ENCODE assay signal across 18 cellular contexts in the genomic region with DNA sequence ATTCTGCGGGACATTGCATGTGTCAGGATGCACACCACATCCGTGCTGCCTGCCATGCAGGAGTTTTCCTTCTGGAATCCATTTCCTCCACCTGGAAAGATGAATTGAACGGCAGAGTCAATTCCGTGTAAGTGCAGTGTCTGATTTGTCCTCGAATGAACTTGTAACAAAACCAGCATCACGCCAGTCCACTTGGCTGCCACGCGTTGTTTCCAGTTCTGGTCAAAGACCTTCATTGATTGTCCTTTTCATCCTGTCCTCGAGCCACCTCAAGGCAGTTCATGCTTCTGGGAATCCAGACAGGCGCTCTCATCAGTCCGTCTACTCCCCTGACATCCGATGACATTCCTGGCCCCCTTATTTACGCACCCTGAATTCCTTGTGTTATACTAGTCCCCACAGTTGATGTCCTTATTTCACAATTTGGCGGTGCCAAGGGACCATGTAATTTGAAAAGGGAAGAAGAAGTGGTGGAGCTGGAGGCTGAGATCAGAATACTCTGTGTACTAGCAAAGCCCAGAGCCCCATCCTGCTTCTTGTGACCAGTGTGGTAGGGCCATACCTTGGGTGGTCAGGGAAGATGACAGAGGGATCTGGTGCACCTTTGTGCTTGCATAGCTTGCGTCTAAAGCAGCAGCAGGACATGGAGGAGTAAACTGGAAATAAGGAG.
"Had no signal": no experiment of that assay in that cellular context is flagged by ENCODE, and none has a peak within 500 bp of the region (broad histone marks: within the 10 kb centered on the region; RNA-seq: fewer than 3 reads in every experiment).

No MANE protein-coding gene starts in this region.

- H3K9me3 ChIP-seq: colonic mucosa, lower lobe of right lung, prostate gland, sigmoid colon, SK-N-SH, tibial artery had no signal

- ATAC-seq: lower lobe of right lung; stimulated activated naive CD8-positive, alpha-beta T cell treated with anti-CD3 and anti-CD28 coated beads, Interleukin-15, Interleukin-2, amounts not matched to agents 100 U/mL and 50 U/mL, for 24 hours had no signal

- H3K9ac ChIP-seq: SK-N-SH had no signal

- H3K4me3 ChIP-seq: colonic mucosa, lower lobe of right lung, prostate gland, sigmoid colon, tibial artery had no signal

- H3K36me3 ChIP-seq: colonic mucosa, lower lobe of right lung, prostate gland, sigmoid colon, tibial artery had no signal

- H3K4me2 ChIP-seq: SK-N-SH had no signal

- DNase-seq: activated B cell treated with CpG ODN at 0.5 μM for 24 hours; activated CD4-positive, alpha-beta memory T cell treated with anti-CD3 and anti-CD28 coated beads for 36 hours; activated CD4-positive, alpha-beta T cell treated with anti-CD3 and anti-CD28 coated beads for 4 hours; activated naive CD4-positive, alpha-beta T cell treated with Interleukin-2 at 50 U/mL for 16 hours; activated naive CD8-positive, alpha-beta T cell treated with anti-CD3 and anti-CD28 coated beads, Interleukin-2, amount 10 ng/mL, durations not matched to agents 7 days and 5 days; activated T-cell treated with anti-CD3 and anti-CD28 coated beads for 4 hours; central memory CD4-positive, alpha-beta T cell; colonic mucosa; foreskin melanocyte; lower lobe of right lung; nephron progenitor cell; sigmoid colon; SK-N-SH; stimulated activated CD4-positive, alpha-beta T cell treated with anti-CD3 and anti-CD28 coated beads, Interleukin-12 subunit alpha, Interleukin-12 subunit beta, amount 100 ng/mL, for 4 hours; stimulated activated CD4-positive, alpha-beta T cell treated with anti-CD3 and anti-CD28 coated beads, Interleukin-2, amount 100 ng/mL, for 24 hours; stimulated activated naive CD8-positive, alpha-beta T cell treated with anti-CD3 and anti-CD28 coated beads, Interleukin-15, Interleukin-2, amounts not matched to agents 100 U/mL and 50 U/mL, for 24 hours; tibial artery had no signal

- H3K27ac ChIP-seq: colonic mucosa, lower lobe of right lung, prostate gland, sigmoid colon, tibial artery had no signal

- H3K27me3 ChIP-seq: colonic mucosa, sigmoid colon had no signal

- H3K4me1 ChIP-seq: colonic mucosa, lower lobe of right lung, prostate gland, tibial artery had no signal
